Comparison of ENCODE assay signal across 7 cellular contexts in genomic region chr4:145136219-145136618, GRCh38. TPM values are rescaled to one million over a fixed set of nuclear protein-coding genes. Genes with fewer than 3 reads are reported as not detected.
DNase-seq lines count a peak whose midpoint lies in the region; ATAC-seq and TF ChIP-seq lines count a peak whose summit lies in the region.
"Not testable (repeated sequence)": the region's sequence is repeated elsewhere in the genome, so short reads cannot be mapped to it uniquely, and the experiment has no call there.

No MANE protein-coding gene starts in this region.

- H3K9me3 Mint-ChIP-seq in IgD-negative memory B cell; activated CD8-positive, alpha-beta memory T cell treated with anti-CD3 and anti-CD28 coated beads, Interleukin-2, amount 10 ng/mL, durations not matched to agents 7 days and 5 days (ENCODE audit: low read depth); activated naive CD4-positive, alpha-beta T cell treated with anti-CD3 and anti-CD28 coated beads, Interleukin-2, amount 50 U/mL, for 24 hours; naive thymus-derived CD4-positive, alpha-beta T cell: not testable (repeated sequence)

- CTCF ChIA-PET in activated CD8-positive, alpha-beta memory T cell treated with anti-CD3 and anti-CD28 coated beads, Interleukin-2, amount 10 ng/mL, durations not matched to agents 7 days and 5 days (lab: Charles Lee), result interaction anchor here (1.1 kb wide), 1 partner anchor 41 kb away, joined by 3 read pairs; no protein-coding TSS in a partner anchor
- CTCF ChIA-PET in naive thymus-derived CD4-positive, alpha-beta T cell (lab: Charles Lee), result not testable (repeated sequence)

- H3K4me3 Mint-ChIP-seq in IgD-negative memory B cell, result peak overlapping the region in 1 of 4 donors; percentile 49
- H3K4me3 Mint-ChIP-seq in activated CD8-positive, alpha-beta memory T cell treated with anti-CD3 and anti-CD28 coated beads, Interleukin-2, amount 10 ng/mL, durations not matched to agents 7 days and 5 days, result peak overlapping the region; percentile 29
- peak overlapping the region; percentile 51 for H3K4me3 Mint-ChIP-seq in activated naive CD4-positive, alpha-beta T cell treated with anti-CD3 and anti-CD28 coated beads, Interleukin-2, amount 50 U/mL, for 24 hours
- H3K4me3 Mint-ChIP-seq in naive thymus-derived CD4-positive, alpha-beta T cell, result peak overlapping the region in 4 of 10 donors; percentile 6 to 57 (median 32)

- H3K27ac ChIP-seq in VCaP, result peak overlapping the region; percentile 16; the same call in 1 of the 2 replicates
- not testable (repeated sequence) for H3K27ac ChIP-seq in naive thymus-derived CD4-positive, alpha-beta T cell (ENCODE audit: low read depth, low read length)

- POLR2A ChIA-PET in naive thymus-derived CD4-positive, alpha-beta T cell (lab: Charles Lee), result not testable (repeated sequence)

- peaks cover 3 to 22% (median 6%) of the 10 kb centered on the region in 3 experiments for H3K36me3 ChIP-seq in naive thymus-derived CD4-positive, alpha-beta T cell (ENCODE audit: control insufficient read depth in 2 of 3, insufficient read depth in 3 of 3, low read length in 3 of 3)

- H3K36me3 Mint-ChIP-seq in IgD-negative memory B cell, result peaks cover 16% of the 10 kb centered on the region
- peaks cover 46% of the 10 kb centered on the region for H3K36me3 Mint-ChIP-seq in activated CD8-positive, alpha-beta memory T cell treated with anti-CD3 and anti-CD28 coated beads, Interleukin-2, amount 10 ng/mL, durations not matched to agents 7 days and 5 days
- H3K36me3 Mint-ChIP-seq in activated naive CD4-positive, alpha-beta T cell treated with anti-CD3 and anti-CD28 coated beads, Interleukin-2, amount 50 U/mL, for 24 hours, result peaks cover 35% of the 10 kb centered on the region
- H3K36me3 Mint-ChIP-seq in naive thymus-derived CD4-positive, alpha-beta T cell, result peaks cover 21 to 52% (median 31%) of the 10 kb centered on the region in 5 donors

- not testable (repeated sequence) for H3K9me3 ChIP-seq in naive thymus-derived CD4-positive, alpha-beta T cell (ENCODE audit: control insufficient read depth in 2 of 3, low read length in 3 of 3)

- not testable (repeated sequence) for TF ChIP-seq CTCF in GM10266 (IDR thresholded peaks at IDR 0.05; ENCODE audit: control insufficient read depth, insufficient read depth, low read depth, missing control alignments); GM20000 (IDR thresholded peaks at IDR 0.05; ENCODE audit: extremely low read depth, missing control alignments); VCaP (conservative IDR thresholded peaks at IDR 0.05)

- H3K4me1 Mint-ChIP-seq in IgD-negative memory B cell, result peaks cover 19 to 23% (median 20%) of the 10 kb centered on the region in 3 donors
- H3K4me1 Mint-ChIP-seq in activated CD8-positive, alpha-beta memory T cell treated with anti-CD3 and anti-CD28 coated beads, Interleukin-2, amount 10 ng/mL, durations not matched to agents 7 days and 5 days, result peaks cover 52% of the 10 kb centered on the region
- H3K4me1 Mint-ChIP-seq in activated naive CD4-positive, alpha-beta T cell treated with anti-CD3 and anti-CD28 coated beads, Interleukin-2, amount 50 U/mL, for 24 hours, result peaks cover 45% of the 10 kb centered on the region
- peaks cover 8 to 54% (median 32%) of the 10 kb centered on the region in 7 donors for H3K4me1 Mint-ChIP-seq in naive thymus-derived CD4-positive, alpha-beta T cell

- intact Hi-C loops in naive thymus-derived CD4-positive, alpha-beta T cell (cut with micrococcal nuclease), result not testable (repeated sequence)

- ATAC-seq in activated CD8-positive, alpha-beta memory T cell treated with anti-CD3 and anti-CD28 coated beads, Interleukin-2, amount 10 ng/mL, durations not matched to agents 7 days and 5 days; naive thymus-derived CD4-positive, alpha-beta T cell: not testable (repeated sequence)

- H3K27ac Mint-ChIP-seq in IgD-negative memory B cell, result peak overlapping the region in 2 of 3 donors; percentile 39 to 80
- peak overlapping the region; percentile 75 for H3K27ac Mint-ChIP-seq in activated CD8-positive, alpha-beta memory T cell treated with anti-CD3 and anti-CD28 coated beads, Interleukin-2, amount 10 ng/mL, durations not matched to agents 7 days and 5 days
- peak overlapping the region; percentile 6 for H3K27ac Mint-ChIP-seq in activated naive CD4-positive, alpha-beta T cell treated with anti-CD3 and anti-CD28 coated beads, Interleukin-2, amount 50 U/mL, for 24 hours
- peak overlapping the region in 7 of 9 donors; percentile 23 to 83 (median 51) for H3K27ac Mint-ChIP-seq in naive thymus-derived CD4-positive, alpha-beta T cell

- H3K4me3 ChIP-seq in naive thymus-derived CD4-positive, alpha-beta T cell (ENCODE audit: low read length), result not testable (repeated sequence)

- H3K4me1 ChIP-seq in naive thymus-derived CD4-positive, alpha-beta T cell (ENCODE audit: control insufficient read depth in 2 of 2, insufficient read depth in 2 of 2, low read length in 2 of 2), result not testable (repeated sequence)

- not testable (repeated sequence) for H3K27me3 Mint-ChIP-seq in IgD-negative memory B cell; activated CD8-positive, alpha-beta memory T cell treated with anti-CD3 and anti-CD28 coated beads, Interleukin-2, amount 10 ng/mL, durations not matched to agents 7 days and 5 days; activated naive CD4-positive, alpha-beta T cell treated with anti-CD3 and anti-CD28 coated beads, Interleukin-2, amount 50 U/mL, for 24 hours; naive thymus-derived CD4-positive, alpha-beta T cell

- peak; percentile 11 for DNase-seq in GM10266 (ENCODE audit: extremely low spot score)
- peak; percentile 8 for DNase-seq in GM20000 (ENCODE audit: low spot score)
- not testable (repeated sequence) for DNase-seq in activated CD8-positive, alpha-beta memory T cell treated with anti-CD3 and anti-CD28 coated beads, Interleukin-2, amount 10 ng/mL, durations not matched to agents 7 days and 5 days; naive thymus-derived CD4-positive, alpha-beta T cell

- not testable (repeated sequence) for H3K27me3 ChIP-seq in naive thymus-derived CD4-positive, alpha-beta T cell (ENCODE audit: control insufficient read depth in 2 of 2, insufficient read depth in 2 of 2, low read length in 2 of 2)

RNA-seq across cellular contexts. Expression of gene ABCE1, which starts 38.1 kb away (rescaled TPM):
- polyA plus RNA-seq in IgD-negative memory B cell, result 48.1 TPM
- total RNA-seq in activated CD8-positive, alpha-beta memory T cell treated with anti-CD3 and anti-CD28 coated beads, Interleukin-2, amount 10 ng/mL, durations not matched to agents 7 days and 5 days, result 10 to 100 TPM; 64.7 to 97.4 TPM
- total RNA-seq in naive thymus-derived CD4-positive, alpha-beta T cell, result 10 to 100 TPM; 43.4 to 81.3 (median 62.2) TPM
- 10 to 100 TPM; 83.6 to 92.3 TPM for polyA plus RNA-seq in naive thymus-derived CD4-positive, alpha-beta T cell

RNA-seq across cellular contexts. Expression of gene ANAPC10, which starts 38.2 kb away (rescaled TPM):
- 24.9 TPM for polyA plus RNA-seq in IgD-negative memory B cell
- total RNA-seq in activated CD8-positive, alpha-beta memory T cell treated with anti-CD3 and anti-CD28 coated beads, Interleukin-2, amount 10 ng/mL, durations not matched to agents 7 days and 5 days, result 10 to 100 TPM; 26.2 to 28.5 TPM
- total RNA-seq in naive thymus-derived CD4-positive, alpha-beta T cell, result 10 to 100 TPM; 13.2 to 28.0 (median 19.6) TPM
- 10 to 100 TPM; 39.3 to 50.7 TPM for polyA plus RNA-seq in naive thymus-derived CD4-positive, alpha-beta T cell

RNA-seq across cellular contexts. Expression of gene OTUD4, which starts 44.2 kb away (rescaled TPM):
- 9.0 TPM for polyA plus RNA-seq in IgD-negative memory B cell
- 10 to 100 TPM; 48.9 to 57.8 TPM for total RNA-seq in activated CD8-positive, alpha-beta memory T cell treated with anti-CD3 and anti-CD28 coated beads, Interleukin-2, amount 10 ng/mL, durations not matched to agents 7 days and 5 days
- total RNA-seq in naive thymus-derived CD4-positive, alpha-beta T cell, result 10 to 100 TPM; 49.2 to 65.4 (median 59.9) TPM
- polyA plus RNA-seq in naive thymus-derived CD4-positive, alpha-beta T cell, result 10 to 100 TPM; 15.0 to 18.3 TPM

Comparison
In these comparisons a context has a peak if more than half of its experiments do, and no peak if none do; other contexts are left out.
1. H3K27ac Mint-ChIP-seq: peak in every context shown above with its lines; median percentile 75 in activated CD8-positive, alpha-beta memory T cell treated with anti-CD3 and anti-CD28 coated beads, Interleukin-2, amount 10 ng/mL, durations not matched to agents 7 days and 5 days; 60 in IgD-negative memory B cell; 51 in naive thymus-derived CD4-positive, alpha-beta T cell; 6 in activated naive CD4-positive, alpha-beta T cell treated with anti-CD3 and anti-CD28 coated beads, Interleukin-2, amount 50 U/mL, for 24 hours.